1 cellular context compared by ENCODE assay signal in genomic region chr6:41785689-41786450, GRCh38.
TF ChIP-seq lines count a peak whose summit lies in the region.

No MANE protein-coding gene starts in this region.

TF ChIP-seq in endothelial cell of umbilical vein, 7 proteins besides CTCF, POLR2A, EP300 and RAD21 (continued from another document):
- TF ChIP-seq MYC (IDR thresholded peaks at IDR 0.05; ENCODE audit: low read depth, low read length) = no peak
- no peak for TF ChIP-seq POLR2AphosphoS5 (IDR thresholded peaks at IDR 0.05; ENCODE audit: insufficient read depth, low read depth, low read length)
- TF ChIP-seq GATA2 (IDR thresholded peaks at IDR 0.05; ENCODE audit: insufficient read depth, insufficient read length, low read depth, low read length) = no peak
- no peak for TF ChIP-seq MAX (IDR thresholded peaks at IDR 0.05; ENCODE audit: insufficient read depth, insufficient read length)
- TF ChIP-seq FOS (IDR thresholded peaks at IDR 0.05; ENCODE audit: borderline replicate concordance, insufficient read depth, low read length) = no peak
- no peak for TF ChIP-seq EZH2 (IDR thresholded peaks at IDR 0.05; ENCODE audit: borderline replicate concordance, low read depth, low read length, severe bottlenecking)
TF ChIP-seq in endothelial cell of umbilical vein: peak in this region for 0.
